Comparison of ENCODE assay signal across 31 cellular contexts in genomic region chr10:33536508-33536907, GRCh38.
"Had no signal": no experiment of that assay in that cellular context is flagged by ENCODE, and none has a peak within 500 bp of the region (broad histone marks: within the 10 kb centered on the region; RNA-seq: fewer than 3 reads in every experiment).

No MANE protein-coding gene starts in this region.

- H3K4me3 ChIP-seq: left lung, lower lobe of right lung, neural progenitor cell, ovary, stomach, testis, thyroid gland, transverse colon, upper lobe of left lung, vagina had no signal

- H3K4me3 Mint-ChIP-seq: mesothelial cell of epicardium; naive B cell; natural killer cell; nephron progenitor cell; neural progenitor cell; stimulated activated naive B cell treated with anti-CD40 and anti-IgM and Interleukin-4, amounts not matched to agents 10 μg/mL and 1 μg/mL and 100 μg/mL, for 72 hours had no signal

- H3K9me3 Mint-ChIP-seq: natural killer cell, neural progenitor cell had no signal

- H3K4me2 ChIP-seq: neural progenitor cell had no signal

- H3K9ac ChIP-seq: neural progenitor cell had no signal

- H3K9me3 ChIP-seq: left lung, lower lobe of right lung, neutrophil, ovary, stomach, testis, thyroid gland, transverse colon, upper lobe of left lung, vagina had no signal

- H2AFZ ChIP-seq: neural progenitor cell had no signal

- H3K27me3 Mint-ChIP-seq: stimulated activated naive B cell treated with anti-CD40 and anti-IgM and Interleukin-4, amounts not matched to agents 10 μg/mL and 1 μg/mL and 100 μg/mL, for 72 hours had no signal

- H3K27ac Mint-ChIP-seq: mesothelial cell of epicardium; naive B cell; natural killer cell; nephron progenitor cell; neural progenitor cell; progenitor cell of endocrine pancreas; stimulated activated naive B cell treated with anti-CD40 and anti-IgM and Interleukin-4, amounts not matched to agents 10 μg/mL and 1 μg/mL and 100 μg/mL, for 72 hours had no signal

- H3K4me1 Mint-ChIP-seq: naive B cell; natural killer cell; stimulated activated naive B cell treated with anti-CD40 and anti-IgM and Interleukin-4, amounts not matched to agents 10 μg/mL and 1 μg/mL and 100 μg/mL, for 72 hours had no signal

- H3K4me1 ChIP-seq: left lung, lower lobe of right lung, neural progenitor cell, stomach, testis, thyroid gland, transverse colon, upper lobe of left lung, vagina had no signal

- ATAC-seq: left colon; left lung; lower lobe of right lung; right cardiac atrium; sciatic nerve; stimulated activated naive B cell treated with anti-CD40 and anti-IgM and Interleukin-4, amounts not matched to agents 10 μg/mL and 1 μg/mL and 100 μg/mL, for 72 hours; stimulated activated naive CD8-positive, alpha-beta T cell treated with anti-CD3 and anti-CD28 coated beads, Interleukin-15, Interleukin-2, amounts not matched to agents 100 U/mL and 50 U/mL, for 24 hours had no signal

- H3K27me3 ChIP-seq: left lung, neural progenitor cell, neutrophil, ovary, stomach, testis, thyroid gland, upper lobe of left lung, vagina had no signal

- H3K27ac ChIP-seq: left lung, lower lobe of right lung, neural progenitor cell, neutrophil, ovary, stomach, testis, thyroid gland, transverse colon, upper lobe of left lung, vagina had no signal

- DNase-seq: hippocampal formation; kidney; left colon; left lung; lower lobe of right lung; mammary epithelial cell; mesenchymal stem cell; naive B cell; natural killer cell; nephron progenitor cell; occipital lobe; ovary; retina; right cardiac atrium; stimulated activated CD4-positive, alpha-beta T cell treated with anti-CD3 and anti-CD28 coated beads, Interleukin-12 subunit alpha, Interleukin-12 subunit beta, amount 100 ng/mL, for 4 hours; stimulated activated CD4-positive, alpha-beta T cell treated with anti-CD3 and anti-CD28 coated beads, Interleukin-15, amount 100 ng/mL, for 24 hours; stimulated activated CD4-positive, alpha-beta T cell treated with anti-CD3 and anti-CD28 coated beads, Interleukin-2, amount 100 ng/mL, for 24 hours; stimulated activated CD4-positive, alpha-beta T cell treated with anti-CD3 and anti-CD28 coated beads, Interleukin-4, amount 100 ng/mL, for 1 hour; stimulated activated naive B cell treated with anti-CD40 and anti-IgM and Interleukin-4, amounts not matched to agents 10 μg/mL and 1 μg/mL and 100 μg/mL, for 72 hours; stimulated activated naive CD8-positive, alpha-beta T cell treated with anti-CD3 and anti-CD28 coated beads, Interleukin-15, Interleukin-2, amounts not matched to agents 100 U/mL and 50 U/mL, for 24 hours; stomach; testis; thyroid gland; transverse colon; upper lobe of left lung had no signal

- H3K36me3 ChIP-seq: left lung, lower lobe of right lung, neural progenitor cell, neutrophil, ovary, stomach, thyroid gland, transverse colon, upper lobe of left lung, vagina had no signal

- FAIRE-seq: kidney had no signal

- H3K36me3 Mint-ChIP-seq: mesothelial cell of epicardium; naive B cell; natural killer cell; neural progenitor cell; stimulated activated naive B cell treated with anti-CD40 and anti-IgM and Interleukin-4, amounts not matched to agents 10 μg/mL and 1 μg/mL and 100 μg/mL, for 72 hours had no signal
